In genomic region chr3:156151824-156152428, GRCh38 we compare ENCODE assay signal across 8 cellular contexts. TPM values are rescaled to one million over a fixed set of nuclear protein-coding genes. Genes with fewer than 3 reads are reported as not detected.
DNase-seq lines count a peak whose midpoint lies in the region; ATAC-seq, FAIRE-seq and TF ChIP-seq lines count a peak whose summit lies in the region.

No MANE protein-coding gene starts in this region.

- peak; percentile 65 for DNase-seq in AG08396 (ENCODE audit: low spot score)
- peak; percentile 60 for DNase-seq in HTR-8/SVneo (ENCODE audit: insufficient read length, low spot score)
- DNase-seq in activated T-cell treated with anti-CD3 and anti-CD28 coated beads, Interleukin-2, amount 50 U/mL, for 4 hours, result peak; percentile 33
- DNase-seq in fibroblast of the conjunctiva (ENCODE audit: low read depth), result peak; percentile 63
- peak; percentile 26 for DNase-seq in occipital lobe (lab: John Stamatoyannopoulos, UW)
- peak; percentile 74 for DNase-seq in type B pancreatic cell (ENCODE audit: extremely low spot score, unreplicated experiment)

- FAIRE-seq in HTR-8/SVneo (lab: Jason Lieb, UNC), result peak; percentile 42

- no peaks in the 10 kb centered on the region for H3K36me3 Mint-ChIP-seq in activated T-cell treated with anti-CD3 and anti-CD28 coated beads, Interleukin-2, amount 50 U/mL, for 4 hours (ENCODE audit: insufficient read depth)
- peaks cover 3% of the 10 kb centered on the region for H3K36me3 Mint-ChIP-seq in type B pancreatic cell

- no peaks in the 10 kb centered on the region for H3K9me2 ChIP-seq in OCI-LY1 (ENCODE audit: low read depth, low read length)

- H3K79me2 ChIP-seq in OCI-LY1 (ENCODE audit: insufficient read depth, low read length), result no peaks in the 10 kb centered on the region

- H3K27ac ChIP-seq in OCI-LY1 (ENCODE audit: low read depth, low read length, poor library complexity, severe bottlenecking), result no peak overlapping the region

- H3K4me1 ChIP-seq in OCI-LY1 (ENCODE audit: insufficient read depth, low read length, severe bottlenecking), result no peaks in the 10 kb centered on the region

- H3K36me3 ChIP-seq in OCI-LY1 (ENCODE audit: insufficient read depth, low read length), result no peaks in the 10 kb centered on the region

- no peak overlapping the region for H3K27ac Mint-ChIP-seq in type B pancreatic cell

- peak; percentile 68 for ATAC-seq in GM18517 (IDR thresholded peaks at IDR 0.05; ENCODE audit: unreplicated experiment)
- peak; percentile 62 to 70 for ATAC-seq in activated T-cell treated with anti-CD3 and anti-CD28 coated beads, Interleukin-2, amount 50 U/mL, for 4 hours

- no peak overlapping the region for H3K9ac ChIP-seq in OCI-LY1 (ENCODE audit: low read length)

- no peaks in the 10 kb centered on the region for H4K20me1 ChIP-seq in OCI-LY1 (ENCODE audit: insufficient read depth, low read length)

- no peaks in the 10 kb centered on the region for H3F3A ChIP-seq in OCI-LY1 (ENCODE audit: insufficient read depth, low read length)

- H3K4me3 Mint-ChIP-seq in activated T-cell treated with anti-CD3 and anti-CD28 coated beads, Interleukin-2, amount 50 U/mL, for 4 hours, result no peak overlapping the region
- H3K4me3 Mint-ChIP-seq in type B pancreatic cell, result no peak overlapping the region

- H3K27me3 ChIP-seq in OCI-LY1 (ENCODE audit: insufficient read depth, low read length), result peaks cover 8% of the 10 kb centered on the region; the same call in 1 of the 2 replicates

- H3K27me3 Mint-ChIP-seq in activated T-cell treated with anti-CD3 and anti-CD28 coated beads, Interleukin-2, amount 50 U/mL, for 4 hours (ENCODE audit: low read depth), result no peaks in the 10 kb centered on the region
- peaks cover 3% of the 10 kb centered on the region for H3K27me3 Mint-ChIP-seq in type B pancreatic cell

- H2AFZ ChIP-seq in OCI-LY1 (ENCODE audit: low read length), result no peak overlapping the region

- peaks cover 3% of the 10 kb centered on the region for H3K4me1 Mint-ChIP-seq in activated T-cell treated with anti-CD3 and anti-CD28 coated beads, Interleukin-2, amount 50 U/mL, for 4 hours (ENCODE audit: low read depth)
- peaks cover 31% of the 10 kb centered on the region for H3K4me1 Mint-ChIP-seq in type B pancreatic cell (ENCODE audit: unreplicated experiment)

- H3K9me3 Mint-ChIP-seq in activated T-cell treated with anti-CD3 and anti-CD28 coated beads, Interleukin-2, amount 50 U/mL, for 4 hours, result peaks cover 4% of the 10 kb centered on the region
- H3K9me3 Mint-ChIP-seq in type B pancreatic cell, result peaks cover 4% of the 10 kb centered on the region

- no peak overlapping the region for H3K4me3 ChIP-seq in OCI-LY1 (ENCODE audit: low read depth, low read length, poor library complexity, severe bottlenecking)

- TF ChIP-seq CTCF in OCI-LY1 (IDR thresholded peaks at IDR 0.05; ENCODE audit: low read length) (peak; percentile 98), type B pancreatic cell (conservative IDR thresholded peaks at IDR 0.05) (peak; percentile 93)

- H3K4me2 ChIP-seq in OCI-LY1 (ENCODE audit: low read length), result no peak overlapping the region

- H3K9me3 ChIP-seq in OCI-LY1 (ENCODE audit: low read length), result 0 out of 2 replicates have a peak, but pooled peaks cover 4% of the 10 kb centered on the region

RNA-seq across cellular contexts. Expression of gene KCNAB1, which starts 31.5 kb away (rescaled TPM):
- total RNA-seq in activated T-cell treated with anti-CD3 and anti-CD28 coated beads, Interleukin-2, amount 50 U/mL, for 4 hours, result not detected
- total RNA-seq in occipital lobe (15.3 TPM), type B pancreatic cell (ENCODE audit: low replicate concordance) (4.0 and 6.1 TPM in 2 replicates)
